ENCODE assay signal across 12 cellular contexts in the genomic region with DNA sequence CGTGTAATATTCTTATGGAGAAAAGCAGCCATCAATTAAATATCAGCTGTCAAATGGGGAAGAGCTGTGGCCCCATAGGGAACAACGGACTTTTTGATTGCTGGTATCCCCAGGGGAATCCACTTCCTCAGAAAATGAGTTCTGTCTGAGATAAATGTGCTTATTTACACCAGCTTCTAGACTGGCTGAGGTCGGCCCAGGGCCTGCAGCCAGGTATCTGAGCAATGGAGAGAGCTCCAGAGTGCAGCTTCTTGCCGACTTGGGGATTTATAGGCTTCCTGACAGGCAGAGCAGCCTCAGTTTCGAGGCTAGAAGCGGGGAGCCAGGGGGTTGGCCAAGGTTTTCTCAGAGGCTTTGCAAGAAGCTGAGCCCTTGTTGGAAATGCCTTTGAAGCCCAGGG.
DNase-seq lines count a peak whose midpoint lies in the region; ATAC-seq and TF ChIP-seq lines count a peak whose summit lies in the region.
"Had no signal": no experiment of that assay in that cellular context is flagged by ENCODE, and none has a peak within 500 bp of the region (broad histone marks: within the 10 kb centered on the region; RNA-seq: fewer than 3 reads in every experiment).

No MANE protein-coding gene starts in this region.

- no peaks in the 10 kb centered on the region for H3K9me3 Mint-ChIP-seq in stimulated activated naive B cell treated with anti-CD40 and anti-IgM and Interleukin-4, amounts not matched to agents 10 μg/mL and 1 μg/mL and 100 μg/mL, for 72 hours
- H3K9me3 Mint-ChIP-seq: activated T-helper 1 cell treated with anti-CD3 and anti-CD28 coated beads, Interleukin-12 subunit alpha, Interleukin-12 subunit beta, Interleukin-2, Interleukin-4 antibody, amounts not matched to agents 30 ng/mL and 10 ng/mL and 1 ng/mL, durations not matched to agents 14 hours and 24 hours and 36 hours had no signal

- intact Hi-C loops in adrenal gland (cut with DNase I): no loop called here

- in situ Hi-C loops in KBM-7 (cut with MboI; ENCODE audit: low pct_unique_long_range_greater_than_20kb, low sequenced_read_pairs): no loop called here

- no peaks in the 10 kb centered on the region for H3K36me3 ChIP-seq in adrenal gland (replicated peaks in 1 of 2)

- peaks cover 9 to 13% of the 10 kb centered on the region in 2 donors for H3K27me3 Mint-ChIP-seq in stimulated activated naive B cell treated with anti-CD40 and anti-IgM and Interleukin-4, amounts not matched to agents 10 μg/mL and 1 μg/mL and 100 μg/mL, for 72 hours

- no peak for TF ChIP-seq POLR2A in adrenal gland (IDR thresholded peaks at IDR 0.05)

- H3K4me3 Mint-ChIP-seq in stimulated activated naive B cell treated with anti-CD40 and anti-IgM and Interleukin-4, amounts not matched to agents 10 μg/mL and 1 μg/mL and 100 μg/mL, for 72 hours: peak overlapping the region; percentile 36 to 44
- H3K4me3 Mint-ChIP-seq: activated T-helper 1 cell treated with anti-CD3 and anti-CD28 coated beads, Interleukin-12 subunit alpha, Interleukin-12 subunit beta, Interleukin-2, Interleukin-4 antibody, amounts not matched to agents 30 ng/mL and 10 ng/mL and 1 ng/mL, durations not matched to agents 14 hours and 24 hours and 36 hours had no signal

- peaks cover 9 to 14% of the 10 kb centered on the region in 2 donors for H3K4me1 Mint-ChIP-seq in stimulated activated naive B cell treated with anti-CD40 and anti-IgM and Interleukin-4, amounts not matched to agents 10 μg/mL and 1 μg/mL and 100 μg/mL, for 72 hours

- H3K4me1 ChIP-seq in adrenal gland (replicated peaks in 1 of 2): peaks cover 62 to 75% of the 10 kb centered on the region in 2 donors

- H3K27ac Mint-ChIP-seq in stimulated activated naive B cell treated with anti-CD40 and anti-IgM and Interleukin-4, amounts not matched to agents 10 μg/mL and 1 μg/mL and 100 μg/mL, for 72 hours: peak overlapping the region; percentile 47
- H3K27ac Mint-ChIP-seq: activated T-helper 1 cell treated with anti-CD3 and anti-CD28 coated beads, Interleukin-12 subunit alpha, Interleukin-12 subunit beta, Interleukin-2, Interleukin-4 antibody, amounts not matched to agents 30 ng/mL and 10 ng/mL and 1 ng/mL, durations not matched to agents 14 hours and 24 hours and 36 hours had no signal

- H3K36me3 Mint-ChIP-seq in stimulated activated naive B cell treated with anti-CD40 and anti-IgM and Interleukin-4, amounts not matched to agents 10 μg/mL and 1 μg/mL and 100 μg/mL, for 72 hours: no peaks in the 10 kb centered on the region

- H3K27ac ChIP-seq in adrenal gland: peak overlapping the region; percentile 88 to 95 (median 89)

- TF ChIP-seq CTCF in adrenal gland (IDR thresholded peaks at IDR 0.05): no peak

- DNase-seq in KBM-7: peak; percentile 43
- peak in 3 of 7 donors; percentile 39 to 66 (median 51) for DNase-seq in adrenal gland
- peak; percentile 58 for DNase-seq in left kidney (ENCODE audit: low read depth, low spot score)
- peak; percentile 11 for DNase-seq in stimulated activated naive B cell treated with anti-CD40 and anti-IgM and Interleukin-4, amounts not matched to agents 10 μg/mL and 1 μg/mL and 100 μg/mL, for 72 hours
- no peak for DNase-seq in globus pallidus (ENCODE audit: low spot score)
- DNase-seq: effector CD4-positive, alpha-beta T cell; NCI-H345; T-helper 2 cell had no signal

- H3K9me3 ChIP-seq in adrenal gland (replicated peaks in 1 of 3): no peaks in the 10 kb centered on the region

- 20 to 48% (median 35%) methylated on average over 3 to 6 of the region's 6 CpGs for WGBS in adrenal gland, 4 donors

- ATAC-seq in stimulated activated naive B cell treated with anti-CD40 and anti-IgM and Interleukin-4, amounts not matched to agents 10 μg/mL and 1 μg/mL and 100 μg/mL, for 72 hours (replicated peaks): peak; percentile 56 to 63
- ATAC-seq in HG02623 (IDR thresholded peaks at IDR 0.05; ENCODE audit: unreplicated experiment): no peak
- ATAC-seq in HG02571 (IDR thresholded peaks at IDR 0.05; ENCODE audit: unreplicated experiment): no peak

- H3K27me3 ChIP-seq in adrenal gland: no peaks in the 10 kb centered on the region

- no peak overlapping the region for H3K4me3 ChIP-seq in adrenal gland
- H3K4me3 ChIP-seq: lung had no signal

Comparison
In these comparisons a context has a peak if more than half of its experiments do, and no peak if none do; other contexts are left out.
1. ATAC-seq: peak in stimulated activated naive B cell treated with anti-CD40 and anti-IgM and Interleukin-4, amounts not matched to agents 10 μg/mL and 1 μg/mL and 100 μg/mL, for 72 hours (2 of 2); none in HG02623 (single experiment) and HG02571 (single experiment).